Comparison of ENCODE assay signal across 23 cellular contexts in the genomic region with DNA sequence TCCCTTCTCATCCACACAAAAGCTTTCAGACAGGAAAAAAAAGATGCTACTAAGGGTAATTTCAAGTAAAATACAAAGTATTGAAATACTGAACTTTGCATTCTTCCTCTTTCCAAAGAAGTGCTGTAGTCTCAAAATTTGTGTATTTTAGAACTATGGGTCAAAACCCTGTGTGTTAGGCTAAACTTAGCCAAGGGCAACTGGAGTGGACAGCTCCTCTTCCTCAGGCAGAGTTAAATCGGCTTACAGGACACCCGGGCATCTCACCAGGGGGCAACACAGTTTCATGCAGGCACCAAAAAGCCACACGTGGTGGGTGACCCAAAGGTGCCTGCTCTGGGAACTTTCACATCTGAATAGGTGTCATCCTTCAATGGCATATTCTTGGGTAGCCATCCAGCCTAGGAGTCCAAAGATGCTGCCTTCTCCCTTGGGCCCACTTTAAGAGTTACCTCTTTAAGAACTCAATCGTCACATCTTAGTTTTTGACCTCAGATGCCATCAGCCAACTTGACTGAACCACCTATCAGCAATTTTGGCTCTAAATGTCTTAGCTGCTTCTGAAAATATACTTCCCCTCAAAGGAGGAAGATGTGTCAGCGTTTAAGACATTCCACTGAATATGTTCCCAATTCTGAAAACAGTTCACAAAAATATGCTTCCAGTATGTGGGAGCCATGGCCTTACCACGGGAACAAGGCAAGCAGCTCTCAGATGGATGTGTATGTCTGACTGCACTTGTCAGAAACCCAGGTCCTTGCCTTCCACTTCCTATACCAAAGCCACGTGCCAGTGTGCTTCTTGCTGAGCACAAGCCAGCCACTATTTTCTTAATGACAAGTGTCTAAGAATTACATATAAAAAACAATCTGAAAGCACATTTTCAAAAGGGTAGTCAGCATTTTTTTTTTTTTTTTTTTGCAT. TPM values are rescaled to one million over a fixed set of nuclear protein-coding genes. Genes with fewer than 3 reads are reported as not detected.
"Had no signal": no experiment of that assay in that cellular context is flagged by ENCODE, and none has a peak within 500 bp of the region (broad histone marks: within the 10 kb centered on the region; RNA-seq: fewer than 3 reads in every experiment).

No MANE protein-coding gene starts in this region.

- H3K4me1 Mint-ChIP-seq: memory B cell had no signal

- H3K9me3 Mint-ChIP-seq: activated CD4-positive, alpha-beta memory T cell treated with anti-CD3 and anti-CD28 coated beads, Interleukin-2, amount 10 ng/mL, durations not matched to agents 7 days and 5 days; memory B cell had no signal

- H3K4me3 ChIP-seq: body of pancreas, coronary artery, esophagus muscularis mucosa, mucosa of descending colon, pancreas, suprapubic skin, upper lobe of right lung had no signal

- DNase-seq: activated CD4-positive, alpha-beta memory T cell treated with anti-CD3 and anti-CD28 coated beads, Interleukin-2, amount 10 ng/mL, durations not matched to agents 7 days and 5 days; activated CD4-positive, alpha-beta T cell treated with anti-CD3 and anti-CD28 coated beads for 36 hours; activated gamma-delta T cell; activated T-cell treated with anti-CD3 and anti-CD28 coated beads, Interleukin-2, amount 50 U/mL, for 48 hours; amniotic stem cell; central memory CD4-positive, alpha-beta T cell; effector CD4-positive, alpha-beta T cell; mucosa of descending colon; naive thymus-derived CD4-positive, alpha-beta T cell; pancreas; stimulated activated CD4-positive, alpha-beta T cell treated with anti-CD3 and anti-CD28 coated beads, Interleukin-4, amount 100 ng/mL, for 4 hours; stimulated activated CD8-positive, alpha-beta memory T cell treated with anti-CD3 and anti-CD28 coated beads, Interleukin-4, amount 100 ng/mL, for 48 hours; stimulated activated naive CD8-positive, alpha-beta T cell treated with anti-CD3 and anti-CD28 coated beads, Interleukin-15, Interleukin-2, amounts not matched to agents 100 U/mL and 50 U/mL, for 24 hours; T-helper 17 cell; upper lobe of right lung had no signal

- ATAC-seq: activated CD4-positive, alpha-beta T cell treated with anti-CD3 and anti-CD28 coated beads for 36 hours; body of pancreas; mucosa of descending colon; naive thymus-derived CD4-positive, alpha-beta T cell; stimulated activated naive CD8-positive, alpha-beta T cell treated with anti-CD3 and anti-CD28 coated beads, Interleukin-15, Interleukin-2, amounts not matched to agents 100 U/mL and 50 U/mL, for 24 hours; T-helper 17 cell had no signal

- H3K4me3 Mint-ChIP-seq: activated CD4-positive, alpha-beta memory T cell treated with anti-CD3 and anti-CD28 coated beads, Interleukin-2, amount 10 ng/mL, durations not matched to agents 7 days and 5 days; activated CD4-positive, alpha-beta T cell treated with anti-CD3 and anti-CD28 coated beads for 36 hours; activated naive CD8-positive, alpha-beta T cell; memory B cell; naive thymus-derived CD4-positive, alpha-beta T cell; T-helper 17 cell had no signal

- H3K27me3 ChIP-seq: body of pancreas, esophagus muscularis mucosa, pancreas, suprapubic skin, upper lobe of right lung had no signal

- H3K27me3 Mint-ChIP-seq: activated CD4-positive, alpha-beta T cell treated with anti-CD3 and anti-CD28 coated beads for 36 hours; activated naive CD8-positive, alpha-beta T cell; memory B cell; T-helper 17 cell had no signal

- H3K4me1 ChIP-seq: suprapubic skin, upper lobe of right lung had no signal

- H3K27ac ChIP-seq: body of pancreas, pancreas, suprapubic skin, upper lobe of right lung had no signal

- H3K27ac Mint-ChIP-seq: activated CD4-positive, alpha-beta memory T cell treated with anti-CD3 and anti-CD28 coated beads, Interleukin-2, amount 10 ng/mL, durations not matched to agents 7 days and 5 days; activated CD4-positive, alpha-beta T cell treated with anti-CD3 and anti-CD28 coated beads for 36 hours; activated naive CD8-positive, alpha-beta T cell; memory B cell; T-helper 17 cell had no signal

- H3K9me3 ChIP-seq: body of pancreas, esophagus muscularis mucosa, mucosa of descending colon, pancreas, suprapubic skin, upper lobe of right lung had no signal

RNA-seq across cellular contexts. Expression of gene MUC13, which starts 32.3 kb away (rescaled TPM):
- total RNA-seq: activated CD4-positive, alpha-beta memory T cell treated with anti-CD3 and anti-CD28 coated beads, Interleukin-2, amount 10 ng/mL, durations not matched to agents 7 days and 5 days; activated CD4-positive, alpha-beta T cell treated with anti-CD3 and anti-CD28 coated beads for 36 hours; fibroblast of villous mesenchyme; naive thymus-derived CD4-positive, alpha-beta T cell; skeletal muscle tissue; upper lobe of right lung had no signal
- polyA plus RNA-seq: naive thymus-derived CD4-positive, alpha-beta T cell had no signal
